In the genomic region with DNA sequence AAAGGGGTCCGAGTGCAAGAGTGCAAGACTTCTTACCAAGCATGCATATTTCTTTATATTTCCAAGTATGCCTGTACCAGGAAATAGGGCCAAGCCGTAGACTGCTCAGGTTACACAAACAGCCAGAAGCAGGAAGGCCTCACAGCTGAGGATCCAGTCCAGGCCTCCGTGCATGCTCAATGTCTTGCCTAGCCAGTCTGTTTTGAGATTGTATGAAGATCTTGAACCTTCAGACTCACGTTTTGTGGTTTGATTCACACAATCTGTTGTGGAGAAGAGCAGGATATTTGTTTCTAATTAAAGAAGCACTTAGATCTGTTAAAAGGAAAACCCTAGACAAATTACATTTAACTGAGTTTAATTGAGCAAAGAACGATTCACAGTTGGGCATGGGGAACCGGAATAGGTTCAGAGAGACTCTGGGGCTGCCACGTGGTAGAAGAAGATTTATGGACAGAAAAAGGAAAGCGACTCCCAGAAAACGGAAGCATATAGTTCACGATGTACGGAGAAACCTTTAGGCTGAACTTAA, we compare ENCODE assay signal across 8 cellular contexts. TPM values are rescaled to one million over a fixed set of nuclear protein-coding genes. Genes with fewer than 3 reads are reported as not detected.
A peak's percentile ranks its signal among the peaks of the same experiment; 100 is the strongest.
DNase-seq lines count a peak whose midpoint lies in the region; ATAC-seq, FAIRE-seq and TF ChIP-seq lines count a peak whose summit lies in the region.

No MANE protein-coding gene starts in this region.

- peak; percentile 67 for ATAC-seq in mucosa of descending colon

- FAIRE-seq in urothelium cell line (lab: Jason Lieb, UNC): no peak

- no peak for TF ChIP-seq CTCF in mucosa of descending colon (IDR thresholded peaks at IDR 0.05)

- in situ Hi-C loops in G401 (cut with HindIII; ENCODE audit: low sequenced_read_pairs): no loop called here
- in situ Hi-C loops in KBM-7 (cut with MboI; ENCODE audit: low pct_unique_long_range_greater_than_20kb, low sequenced_read_pairs): no loop called here

- H3K27ac ChIP-seq in SJSA1: no peak overlapping the region
- H3K27ac ChIP-seq in effector memory CD4-positive, alpha-beta T cell (ENCODE audit: insufficient read depth, low read length, poor library complexity, severe bottlenecking): no peak overlapping the region

- H3K4me1 ChIP-seq in SJSA1 (replicated peaks) (peaks cover 11% of the 10 kb centered on the region), mucosa of descending colon (ENCODE audit: low read depth) (peaks cover 25% of the 10 kb centered on the region)
- H3K4me1 ChIP-seq in effector memory CD4-positive, alpha-beta T cell (ENCODE audit: control insufficient read depth, insufficient read depth, low read length, poor library complexity, severe bottlenecking): no peaks in the 10 kb centered on the region

- peak; percentile 79 for DNase-seq in G401 (ENCODE audit: low spot score)
- DNase-seq in KBM-7: peak; percentile 87
- DNase-seq in SJSA1 (ENCODE audit: low read depth in 1 of 2, low spot score in 2 of 2): no peak
- DNase-seq in effector memory CD4-positive, alpha-beta T cell: no peak
- DNase-seq in mucosa of descending colon: peak; percentile 64 to 73 (median 70)
- peak; percentile 34 for DNase-seq in urothelium cell line (ENCODE audit: low spot score)
- DNase-seq in HPDE6-E6E7 (ENCODE audit: extremely low spot score): no peak
- no peak for DNase-seq in HK-2 (ENCODE audit: unreplicated experiment)

- intact Hi-C loops in mucosa of descending colon (cut with DNase I, micrococcal nuclease): no loop called here

- H3K4me3 ChIP-seq in SJSA1: peak overlapping the region; percentile 45
- H3K4me3 ChIP-seq in effector memory CD4-positive, alpha-beta T cell (ENCODE audit: insufficient read depth, low read depth, low read length, poor library complexity, severe bottlenecking): peak overlapping the region; percentile 84
- H3K4me3 ChIP-seq in mucosa of descending colon: peak overlapping the region; percentile 32

- no peaks in the 10 kb centered on the region for H3K36me3 ChIP-seq in SJSA1
- H3K36me3 ChIP-seq in effector memory CD4-positive, alpha-beta T cell (ENCODE audit: control insufficient read depth, insufficient read depth, low read length): no peaks in the 10 kb centered on the region
- no peaks in the 10 kb centered on the region for H3K36me3 ChIP-seq in mucosa of descending colon (ENCODE audit: low read depth)

- H3K27me3 ChIP-seq in SJSA1 (replicated peaks): no peaks in the 10 kb centered on the region
- H3K27me3 ChIP-seq in effector memory CD4-positive, alpha-beta T cell (replicated peaks; ENCODE audit: control insufficient read depth, insufficient read depth, low read length, poor library complexity, severe bottlenecking): no peaks in the 10 kb centered on the region

- H3K9me3 ChIP-seq in SJSA1 (replicated peaks) (no peaks in the 10 kb centered on the region), mucosa of descending colon (no peaks in the 10 kb centered on the region)
- no peaks in the 10 kb centered on the region for H3K9me3 ChIP-seq in effector memory CD4-positive, alpha-beta T cell (ENCODE audit: control insufficient read depth, low read length)

RNA-seq across cellular contexts. Expression of a gene that starts 1.2 kb away (rescaled TPM):
- total RNA-seq in G401 (2014; rRNA removed; shearing (Covaris generic)): not detected in 2 replicates
- total RNA-seq in SJSA1 (2014; rRNA removed; shearing (Covaris generic)): 34.1 and 37.9 TPM in 2 replicates
- total RNA-seq in mucosa of descending colon: 100 to 1,000 TPM in 2 of 3 donors, 10 to 100 TPM in 1; 64.3 to 134 (median 119) TPM

Comparison
In these comparisons a context has a peak if more than half of its experiments do, and no peak if none do; other contexts are left out.
1. DNase-seq: peak in G401 (single experiment), KBM-7 (single experiment), mucosa of descending colon (3 of 3) and urothelium cell line (single experiment); none in SJSA1 (0 of 2), effector memory CD4-positive, alpha-beta T cell (0 of 3), HPDE6-E6E7 (single experiment) and HK-2 (single experiment).
2. H3K4me3 ChIP-seq: peak in every context shown above with its lines; median percentile 84 in effector memory CD4-positive, alpha-beta T cell; 45 in SJSA1; 32 in mucosa of descending colon.
3. RNA of a gene that starts 1.2 kb away (total RNA-seq): 64.3 to 134 TPM in mucosa of descending colon and 34.1 to 37.9 TPM in SJSA1; not detected in G401; every median in the first group is over 10 times any median in the second.